ENCODE assay signal across 11 cellular contexts in the genomic region with DNA sequence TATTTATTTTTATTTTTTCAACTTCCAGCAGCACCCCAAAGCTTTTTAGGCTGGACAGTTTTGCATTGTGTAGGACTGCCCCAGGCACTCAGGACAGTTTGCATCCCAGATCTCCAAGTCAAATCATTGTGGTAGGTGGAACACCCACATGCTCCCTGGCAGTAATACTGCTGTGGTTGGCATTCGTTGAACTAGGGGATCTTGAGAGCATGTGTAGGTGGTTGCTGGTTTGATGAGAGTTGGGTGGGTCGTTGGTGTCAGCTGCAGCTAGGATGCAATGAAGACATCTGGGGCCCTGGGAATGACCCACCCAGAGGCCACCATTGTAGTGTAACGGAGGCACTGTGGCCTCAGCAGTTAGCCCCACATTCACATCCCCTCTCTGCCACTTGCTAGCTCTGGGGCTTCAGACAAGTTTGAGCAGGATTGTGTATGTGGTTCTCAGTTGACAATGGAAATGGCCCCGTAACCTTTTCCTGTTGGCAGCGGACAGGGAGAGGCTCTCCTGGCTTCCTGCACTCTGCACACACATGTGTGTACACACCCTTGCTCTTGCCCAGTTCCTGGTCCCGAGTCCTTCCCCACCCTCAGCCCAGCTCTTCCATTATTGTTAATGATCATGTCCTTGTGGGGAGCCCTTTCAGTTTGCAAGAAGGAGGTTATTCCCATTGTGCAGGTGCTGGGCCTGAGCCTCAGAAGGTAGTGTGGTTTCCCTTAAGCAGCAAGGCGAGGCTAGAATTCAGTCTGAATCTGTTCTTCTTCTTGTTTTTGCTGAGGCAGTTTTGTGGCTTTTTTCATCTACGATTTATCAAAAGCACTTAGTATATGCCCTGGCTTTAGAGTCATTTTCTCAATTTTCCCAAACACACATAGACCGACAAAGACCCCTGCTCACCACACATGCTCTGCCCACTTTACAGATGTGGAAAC. TPM values are rescaled to one million over a fixed set of nuclear protein-coding genes. Genes with fewer than 3 reads are reported as not detected.
DNase-seq lines count a peak whose midpoint lies in the region; ATAC-seq, FAIRE-seq and TF ChIP-seq lines count a peak whose summit lies in the region.
"Had no signal": no experiment of that assay in that cellular context is flagged by ENCODE, and none has a peak within 500 bp of the region (broad histone marks: within the 10 kb centered on the region; RNA-seq: fewer than 3 reads in every experiment).

No MANE protein-coding gene starts in this region.

- H4K20me1 ChIP-seq in keratinocyte (ENCODE audit: control insufficient read depth, extremely low read depth, insufficient read depth, low read length) = no peaks in the 10 kb centered on the region
- H4K20me1 ChIP-seq in osteoblast (ENCODE audit: insufficient read depth, low read length) = no peaks in the 10 kb centered on the region

- H3K4me2 ChIP-seq in keratinocyte (ENCODE audit: control insufficient read depth, extremely low read depth, insufficient read depth, low read depth, low read length) (peak overlapping the region; percentile 33), osteoblast (ENCODE audit: insufficient read depth, low read length) (no peak overlapping the region)

- H3K4me1 Mint-ChIP-seq in activated CD4-positive, alpha-beta T cell treated with anti-CD3 and anti-CD28 coated beads, Interleukin-2, amount 10 ng/mL, durations not matched to agents 24 days and 14 days = peaks cover 17% of the 10 kb centered on the region

- H3K27me3 ChIP-seq in keratinocyte (ENCODE audit: control insufficient read depth, extremely low read depth, insufficient read depth, low read length) (no peaks in the 10 kb centered on the region), stomach smooth muscle (ENCODE audit: control insufficient read depth in 1 of 2, insufficient read depth in 2 of 2, low read length in 2 of 2) (no peaks in the 10 kb centered on the region), osteoblast (ENCODE audit: insufficient read depth, low read length) (no peaks in the 10 kb centered on the region)

- no peaks in the 10 kb centered on the region for H3K36me3 ChIP-seq in keratinocyte (ENCODE audit: control insufficient read depth in 2 of 2, extremely low read depth in 1 of 2, insufficient read depth in 2 of 2, low read length in 2 of 2)
- H3K36me3 ChIP-seq in stomach smooth muscle (ENCODE audit: control insufficient read depth in 2 of 2, insufficient read depth in 2 of 2, low read length in 2 of 2) = no peaks in the 10 kb centered on the region
- H3K36me3 ChIP-seq in osteoblast (ENCODE audit: insufficient read depth, low read length) = no peaks in the 10 kb centered on the region

- H2AFZ ChIP-seq in keratinocyte (ENCODE audit: control insufficient read depth, low read length) (no peak overlapping the region), osteoblast (ENCODE audit: low read length) (no peak overlapping the region)

- peaks cover 6% of the 10 kb centered on the region for H3K9me3 Mint-ChIP-seq in activated CD4-positive, alpha-beta T cell treated with anti-CD3 and anti-CD28 coated beads, Interleukin-2, amount 10 ng/mL, durations not matched to agents 24 days and 14 days

- dilution Hi-C loops in keratinocyte (cut with MboI; ENCODE audit: extremely low pct_ligation_motif_present, low sequenced_read_pairs) = no loop called here

- H3K79me2 ChIP-seq in keratinocyte (ENCODE audit: control insufficient read depth, insufficient read depth, low read length) (peaks cover 8% of the 10 kb centered on the region), osteoblast (ENCODE audit: insufficient read depth, low read length) (no peaks in the 10 kb centered on the region)

- ATAC-seq in GM21786 (IDR thresholded peaks at IDR 0.05; ENCODE audit: unreplicated experiment) (no peak), HG03175 (IDR thresholded peaks at IDR 0.05; ENCODE audit: unreplicated experiment) (no peak)
- ATAC-seq: sciatic nerve had no signal

- DNase-seq in activated CD4-positive, alpha-beta T cell treated with anti-CD3 and anti-CD28 coated beads, Interleukin-2, amount 10 ng/mL, durations not matched to agents 24 days and 14 days = no peak
- DNase-seq in activated CD4-positive, alpha-beta T cell treated with anti-CD3 and anti-CD28 coated beads for 1 hour = no peak
- DNase-seq in keratinocyte (ENCODE audit: low read depth, low spot score) (no peak), osteoblast (ENCODE audit: insufficient read length, low spot score, missing footprints) (no peak)
- DNase-seq: activated naive CD8-positive, alpha-beta T cell treated with anti-CD3 and anti-CD28 coated beads, Interleukin-2, amount 10 ng/mL, durations not matched to agents 7 days and 5 days; NCI-H187 treated with DMSO at 0.1 percent for 48 hours had no signal

- TF ChIP-seq CTCF in VCaP (conservative IDR thresholded peaks at IDR 0.05) (no peak), keratinocyte (optimal IDR thresholded peaks at IDR 0.05 in 1 of 3, IDR thresholded peaks at IDR 0.05 in 1 of 3, conservative IDR thresholded peaks at IDR 0.05 in 1 of 3; ENCODE audit: extremely low read depth in 1 of 3, insufficient read depth in 2 of 3, low read length in 3 of 3) (no peak), osteoblast (IDR thresholded peaks at IDR 0.05; ENCODE audit: extremely low read depth, low read depth, low read length) (no peak)

- H3K4me1 ChIP-seq in keratinocyte (ENCODE audit: control insufficient read depth, extremely low read depth, insufficient read depth, low read length) (peaks cover 20% of the 10 kb centered on the region), stomach smooth muscle (ENCODE audit: control insufficient read depth, insufficient read depth, low read length) (peaks cover 88% of the 10 kb centered on the region), osteoblast (ENCODE audit: insufficient read depth, low read length) (no peaks in the 10 kb centered on the region)

- H3K27me3 Mint-ChIP-seq in activated CD4-positive, alpha-beta T cell treated with anti-CD3 and anti-CD28 coated beads, Interleukin-2, amount 10 ng/mL, durations not matched to agents 24 days and 14 days = no peaks in the 10 kb centered on the region
- H3K27me3 Mint-ChIP-seq: activated naive CD8-positive, alpha-beta T cell treated with anti-CD3 and anti-CD28 coated beads, Interleukin-2, amount 10 ng/mL, durations not matched to agents 7 days and 5 days had no signal

- H3K27ac ChIP-seq in VCaP (peak overlapping the region; percentile 76), keratinocyte (ENCODE audit: control insufficient read depth, insufficient read depth, low read length) (no peak overlapping the region), stomach smooth muscle (ENCODE audit: low read length) (peak overlapping the region; percentile 95), osteoblast (ENCODE audit: low read depth, low read length) (no peak overlapping the region)

- H3K4me3 ChIP-seq in keratinocyte (ENCODE audit: control insufficient read depth in 2 of 3, extremely low read depth in 1 of 3, insufficient read depth in 2 of 3, low read depth in 1 of 3, low read length in 3 of 3) = no peak overlapping the region
- peak overlapping the region; percentile 35 to 36 for H3K4me3 ChIP-seq in stomach smooth muscle (ENCODE audit: low read length in 2 of 2)
- no peak overlapping the region for H3K4me3 ChIP-seq in osteoblast (ENCODE audit: insufficient read depth, low read length)

- peak; percentile 79 for FAIRE-seq in keratinocyte (lab: Jason Lieb, UNC)

- H3K9me3 ChIP-seq in keratinocyte (ENCODE audit: control insufficient read depth, low read depth, low read length) (peaks cover 5% of the 10 kb centered on the region), stomach smooth muscle (ENCODE audit: control insufficient read depth in 2 of 2, low read length in 2 of 2) (peaks cover 0 to 3% of the 10 kb centered on the region in 2 donors), osteoblast (ENCODE audit: low read depth, low read length) (no peaks in the 10 kb centered on the region)

- no peaks in the 10 kb centered on the region for H3K9me1 ChIP-seq in keratinocyte (ENCODE audit: control insufficient read depth, extremely low read depth, insufficient read depth, low read length)

- H3K27ac Mint-ChIP-seq in activated CD4-positive, alpha-beta T cell treated with anti-CD3 and anti-CD28 coated beads, Interleukin-2, amount 10 ng/mL, durations not matched to agents 24 days and 14 days = peak overlapping the region; percentile 65
- H3K27ac Mint-ChIP-seq: activated naive CD8-positive, alpha-beta T cell treated with anti-CD3 and anti-CD28 coated beads, Interleukin-2, amount 10 ng/mL, durations not matched to agents 7 days and 5 days had no signal

- H3K9ac ChIP-seq in keratinocyte (ENCODE audit: control insufficient read depth, extremely low read depth, insufficient read depth, low read length) (no peak overlapping the region), stomach smooth muscle (ENCODE audit: low read length in 2 of 2) (peak overlapping the region; percentile 57 to 68)

- no peak overlapping the region for H3K4me3 Mint-ChIP-seq in activated CD4-positive, alpha-beta T cell treated with anti-CD3 and anti-CD28 coated beads, Interleukin-2, amount 10 ng/mL, durations not matched to agents 24 days and 14 days
- H3K4me3 Mint-ChIP-seq: activated naive CD8-positive, alpha-beta T cell treated with anti-CD3 and anti-CD28 coated beads, Interleukin-2, amount 10 ng/mL, durations not matched to agents 7 days and 5 days had no signal

- intact Hi-C loops in activated CD4-positive, alpha-beta T cell treated with anti-CD3 and anti-CD28 coated beads, Interleukin-2, amount 10 ng/mL, durations not matched to agents 24 days and 14 days (cut with micrococcal nuclease) = no loop called here

- peaks cover 9% of the 10 kb centered on the region for H3K36me3 Mint-ChIP-seq in activated CD4-positive, alpha-beta T cell treated with anti-CD3 and anti-CD28 coated beads, Interleukin-2, amount 10 ng/mL, durations not matched to agents 24 days and 14 days (ENCODE audit: low read depth)

RNA-seq across cellular contexts. Expression of a gene that starts 46.5 kb away (rescaled TPM):
- total RNA-seq in activated CD4-positive, alpha-beta T cell treated with anti-CD3 and anti-CD28 coated beads, Interleukin-2, amount 10 ng/mL, durations not matched to agents 24 days and 14 days = 10.5 and 10.6 TPM in 2 replicates
- polyA plus RNA-seq in keratinocyte = 1.5 to 2.2 TPM (median 1.6 TPM) in 3 replicates
- 1.0 TPM for polyA plus RNA-seq in keratinocyte (2011; ENCODE audit: low read depth)
- polyA plus RNA-seq in keratinocyte (2011; cell fraction: cytosol; rRNA removed) = 1.1 TPM in 2 replicates
- 6.7 and 7.7 TPM in 2 replicates for polyA plus RNA-seq in keratinocyte (2011; cell fraction: nucleus; rRNA removed)
- polyA plus RNA-seq in keratinocyte (2012; ENCODE audit: low replicate concordance) = 1.8 and 2.1 TPM in 2 replicates
- 3.5 to 8.7 TPM (median 3.6 TPM) in 3 replicates for polyA minus RNA-seq in keratinocyte
- 2.5 TPM for polyA minus RNA-seq in keratinocyte (2011; cell fraction: cytosol; rRNA and poly(A)+ RNA removed)
- polyA minus RNA-seq in keratinocyte (2011; cell fraction: nucleus; rRNA and poly(A)+ RNA removed) = 6.4 and 11.2 TPM in 2 replicates
- 1.1 and 1.8 TPM in 2 replicates for total RNA-seq in osteoblast

Comparison
In these comparisons a context has a peak if more than half of its experiments do, and no peak if none do; other contexts are left out.
1. H3K27ac ChIP-seq: peak in VCaP (single experiment) and stomach smooth muscle (single experiment); none in keratinocyte (single experiment) and osteoblast (single experiment).
2. H3K4me3 ChIP-seq: peak in stomach smooth muscle (2 of 2); none in keratinocyte (0 of 3) and osteoblast (single experiment).